Comparison of ENCODE assay signal across 8 cellular contexts in genomic region chr7:138161600-138162081, GRCh38.
A peak's percentile ranks its signal among the peaks of the same experiment; 100 is the strongest.
DNase-seq lines count a peak whose midpoint lies in the region; ATAC-seq and TF ChIP-seq lines count a peak whose summit lies in the region.

No MANE protein-coding gene starts in this region.

- H3K27ac ChIP-seq in spleen, result no peak overlapping the region

- intact Hi-C loops in spleen (cut with DNase I; ENCODE audit: low total_unique reads), result loop anchor here (5.0 kb wide), 1 partner anchor 576 kb away; no protein-coding TSS in a partner anchor

- H3K4me1 ChIP-seq in spleen, result peaks cover 0 to 6% (median 0%) of the 10 kb centered on the region in 6 donors

- ATAC-seq in GM18867 (IDR thresholded peaks at IDR 0.05; ENCODE audit: unreplicated experiment), result peak; percentile 100
- peak; percentile 98 for ATAC-seq in HG03064 (IDR thresholded peaks at IDR 0.05; ENCODE audit: low read depth, unreplicated experiment)

- H3K36me3 ChIP-seq in spleen, result no peaks in the 10 kb centered on the region

- H3K4me3 ChIP-seq in astrocyte of the cerebellum (ENCODE audit: low read depth, low read length) (no peak overlapping the region), spleen (no peak overlapping the region)

- H3K27me3 ChIP-seq in spleen (replicated peaks in 1 of 7), result no peaks in the 10 kb centered on the region

- peaks cover 5 to 28% (median 21%) of the 10 kb centered on the region in 8 donors for H3K9me3 ChIP-seq in spleen

- DNase-seq in AG08395 (ENCODE audit: low spot score), result peak; percentile 77
- DNase-seq in NCI-H2029 (lab: John Stamatoyannopoulos, UW), result peak; percentile 97
- peak; percentile 62 for DNase-seq in T-helper 22 cell (ENCODE audit: low read depth)
- DNase-seq in astrocyte of the cerebellum (ENCODE audit: low read depth), result peak; percentile 83
- DNase-seq in hippocampal formation (lab: John Stamatoyannopoulos, UW), result peak; percentile 59 to 79
- peak; percentile 84 for DNase-seq in spleen

- TF ChIP-seq CTCF in astrocyte of the cerebellum (IDR thresholded peaks at IDR 0.05; ENCODE audit: low read depth, low read length, missing control alignments) (peak; percentile 86), spleen (IDR thresholded peaks at IDR 0.05 in 8 of 11, conservative IDR thresholded peaks at IDR 0.05 in 3 of 11) (peak; percentile 38 to 83 (median 67))

- in situ Hi-C loops in astrocyte of the cerebellum (cut with HindIII; ENCODE audit: low sequenced_read_pairs), result no loop called here

- WGBS in spleen, 5 donors, result 22 to 32% (median 25%) methylated on average over 4 of the region's 4 CpGs

- no peak for TF ChIP-seq POLR2A in spleen (IDR thresholded peaks at IDR 0.05)
